Comparison of ENCODE assay signal across 8 cellular contexts in genomic region chr18:72674710-72675109, GRCh38.
A peak's percentile ranks its signal among the peaks of the same experiment; 100 is the strongest.
DNase-seq lines count a peak whose midpoint lies in the region; ATAC-seq lines count a peak whose summit lies in the region.
"Had no signal": no experiment of that assay in that cellular context is flagged by ENCODE, and none has a peak within 500 bp of the region (broad histone marks: within the 10 kb centered on the region; RNA-seq: fewer than 3 reads in every experiment).

No MANE protein-coding gene starts in this region.

- no peaks in the 10 kb centered on the region for H3K27me3 Mint-ChIP-seq in stimulated activated memory B cell treated with anti-CD40 and anti-IgM and Interleukin-4, amounts not matched to agents 10 μg/mL and 1 μg/mL and 100 μg/mL, for 72 hours

- H3K4me1 Mint-ChIP-seq in stimulated activated memory B cell treated with anti-CD40 and anti-IgM and Interleukin-4, amounts not matched to agents 10 μg/mL and 1 μg/mL and 100 μg/mL, for 72 hours = peaks cover 5% of the 10 kb centered on the region

- no peak overlapping the region for H3K4me3 Mint-ChIP-seq in stimulated activated memory B cell treated with anti-CD40 and anti-IgM and Interleukin-4, amounts not matched to agents 10 μg/mL and 1 μg/mL and 100 μg/mL, for 72 hours

- no peaks in the 10 kb centered on the region for H3K9me3 Mint-ChIP-seq in stimulated activated memory B cell treated with anti-CD40 and anti-IgM and Interleukin-4, amounts not matched to agents 10 μg/mL and 1 μg/mL and 100 μg/mL, for 72 hours

- H3K27ac Mint-ChIP-seq in stimulated activated memory B cell treated with anti-CD40 and anti-IgM and Interleukin-4, amounts not matched to agents 10 μg/mL and 1 μg/mL and 100 μg/mL, for 72 hours = no peak overlapping the region

- no peaks in the 10 kb centered on the region for H3K36me3 Mint-ChIP-seq in stimulated activated memory B cell treated with anti-CD40 and anti-IgM and Interleukin-4, amounts not matched to agents 10 μg/mL and 1 μg/mL and 100 μg/mL, for 72 hours

- no peak for DNase-seq in NCI-H1930 (lab: John Stamatoyannopoulos, UW)
- DNase-seq in mesenteric fat pad (ENCODE audit: low spot score) = no peak
- no peak for DNase-seq in D341Med (ENCODE audit: low spot score)
- DNase-seq: NCI-H2029 had no signal

- ATAC-seq in GM19025 (IDR thresholded peaks at IDR 0.05; ENCODE audit: low read depth, unreplicated experiment) (peak; percentile 99), GM21786 (IDR thresholded peaks at IDR 0.05; ENCODE audit: unreplicated experiment) (peak; percentile 90), HG03280 (IDR thresholded peaks at IDR 0.05; ENCODE audit: unreplicated experiment) (peak; percentile 86)
- ATAC-seq in stimulated activated memory B cell treated with anti-CD40 and anti-IgM and Interleukin-4, amounts not matched to agents 10 μg/mL and 1 μg/mL and 100 μg/mL, for 72 hours = peak; percentile 91
